Comparison of ENCODE assay signal across 15 cellular contexts in the genomic region with DNA sequence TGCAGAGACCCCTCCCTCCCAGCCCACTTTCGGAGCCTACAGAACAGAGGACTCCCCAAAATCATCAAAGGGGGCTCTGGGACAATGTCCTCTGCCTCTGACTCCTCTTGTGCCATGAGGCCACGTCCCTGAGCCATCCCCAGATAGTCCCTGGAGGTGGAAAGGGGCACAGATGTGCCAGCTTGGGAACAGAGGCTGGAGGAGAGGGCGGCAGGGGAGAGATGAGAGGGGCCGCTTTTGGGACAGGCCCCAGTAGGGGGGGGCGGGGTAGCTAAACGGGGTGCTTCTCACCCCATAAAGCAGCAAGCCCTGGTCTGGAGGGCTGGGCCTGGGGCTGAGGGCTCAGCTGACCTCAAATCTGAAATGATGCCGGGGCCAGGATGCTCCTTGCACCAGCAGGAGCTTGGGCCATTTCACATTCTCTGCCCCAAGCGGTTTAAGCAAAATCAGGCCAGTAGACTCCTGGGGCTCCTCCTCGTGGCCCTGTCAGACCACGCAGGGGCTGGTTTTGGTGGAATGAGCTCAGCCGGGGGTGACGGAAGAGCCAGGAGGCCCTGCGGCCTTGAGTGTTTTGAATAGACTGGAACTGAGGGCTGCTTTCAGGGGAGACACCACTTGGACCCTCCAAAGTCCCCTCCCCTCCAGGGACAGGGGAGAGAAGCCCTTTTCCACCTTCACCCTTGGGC. TPM values are rescaled to one million over a fixed set of nuclear protein-coding genes. Genes with fewer than 3 reads are reported as not detected.
DNase-seq lines count a peak whose midpoint lies in the region; ATAC-seq, FAIRE-seq and TF ChIP-seq lines count a peak whose summit lies in the region.
"Had no signal": no experiment of that assay in that cellular context is flagged by ENCODE, and none has a peak within 500 bp of the region (broad histone marks: within the 10 kb centered on the region; RNA-seq: fewer than 3 reads in every experiment).

No MANE protein-coding gene starts in this region.

- no peak for ATAC-seq in natural killer cell treated with Interleukin-12 subunit alpha and Interleukin-12 subunit beta and Interleukin-15 and Interleukin-18, amount 100 ng/mL, for 72 hours
- no peak for ATAC-seq in stimulated activated memory B cell treated with anti-CD40 and anti-IgM and Interleukin-4, amounts not matched to agents 10 μg/mL and 1 μg/mL and 100 μg/mL, for 72 hours
- ATAC-seq: sciatic nerve had no signal

- H3K4me2 ChIP-seq in Karpas-422 (ENCODE audit: low read depth, low read length, poor library complexity, severe bottlenecking), result no peak overlapping the region

- H3K27me3 Mint-ChIP-seq in natural killer cell treated with Interleukin-12 subunit alpha and Interleukin-12 subunit beta and Interleukin-15 and Interleukin-18, amount 100 ng/mL, for 72 hours, result peaks cover 21 to 25% of the 10 kb centered on the region in 2 donors
- peaks cover 97% of the 10 kb centered on the region for H3K27me3 Mint-ChIP-seq in stimulated activated memory B cell treated with anti-CD40 and anti-IgM and Interleukin-4, amounts not matched to agents 10 μg/mL and 1 μg/mL and 100 μg/mL, for 72 hours

- no peaks in the 10 kb centered on the region for H3K9me2 ChIP-seq in Karpas-422 (replicated peaks; ENCODE audit: insufficient read depth, low read length)

- peaks cover 4% of the 10 kb centered on the region for H3K9me3 ChIP-seq in Karpas-422 (ENCODE audit: low read length)

- no peak overlapping the region for H3K4me3 Mint-ChIP-seq in natural killer cell treated with Interleukin-12 subunit alpha and Interleukin-12 subunit beta and Interleukin-15 and Interleukin-18, amount 100 ng/mL, for 72 hours
- no peak overlapping the region for H3K4me3 Mint-ChIP-seq in stimulated activated memory B cell treated with anti-CD40 and anti-IgM and Interleukin-4, amounts not matched to agents 10 μg/mL and 1 μg/mL and 100 μg/mL, for 72 hours
- H3K4me3 Mint-ChIP-seq: activated naive CD4-positive, alpha-beta T cell treated with anti-CD3 and anti-CD28 coated beads, Interleukin-2, amount 50 U/mL, for 24 hours had no signal

- H3K27ac Mint-ChIP-seq in natural killer cell treated with Interleukin-12 subunit alpha and Interleukin-12 subunit beta and Interleukin-15 and Interleukin-18, amount 100 ng/mL, for 72 hours, result no peak overlapping the region
- H3K27ac Mint-ChIP-seq in stimulated activated memory B cell treated with anti-CD40 and anti-IgM and Interleukin-4, amounts not matched to agents 10 μg/mL and 1 μg/mL and 100 μg/mL, for 72 hours, result no peak overlapping the region
- H3K27ac Mint-ChIP-seq: activated naive CD4-positive, alpha-beta T cell treated with anti-CD3 and anti-CD28 coated beads, Interleukin-2, amount 50 U/mL, for 24 hours had no signal

- H3K36me3 Mint-ChIP-seq in natural killer cell treated with Interleukin-12 subunit alpha and Interleukin-12 subunit beta and Interleukin-15 and Interleukin-18, amount 100 ng/mL, for 72 hours, result peaks cover 12% of the 10 kb centered on the region
- no peaks in the 10 kb centered on the region for H3K36me3 Mint-ChIP-seq in stimulated activated memory B cell treated with anti-CD40 and anti-IgM and Interleukin-4, amounts not matched to agents 10 μg/mL and 1 μg/mL and 100 μg/mL, for 72 hours

- H3K9ac ChIP-seq in Karpas-422 (ENCODE audit: low read length), result no peak overlapping the region

- H3K4me3 ChIP-seq in Karpas-422 (ENCODE audit: low read length) (no peak overlapping the region), astrocyte of the cerebellum (ENCODE audit: low read depth, low read length) (no peak overlapping the region), kidney epithelial cell (ENCODE audit: low read depth, low read length) (no peak overlapping the region)
- H3K4me3 ChIP-seq: upper lobe of left lung had no signal

- TF ChIP-seq CTCF in astrocyte of the cerebellum (IDR thresholded peaks at IDR 0.05; ENCODE audit: low read depth, low read length, missing control alignments) (peak; percentile 25), kidney epithelial cell (IDR thresholded peaks at IDR 0.05; ENCODE audit: insufficient read depth, low read length, poor library complexity, severe bottlenecking) (peak; percentile 23), D721Med (IDR thresholded peaks at IDR 0.05; ENCODE audit: insufficient read depth, missing control alignments) (no peak)

- no peak overlapping the region for H3K27ac ChIP-seq in Karpas-422 (ENCODE audit: low read length)
- H3K27ac ChIP-seq: upper lobe of left lung had no signal

- no peak overlapping the region for H2AFZ ChIP-seq in Karpas-422 (ENCODE audit: low read length)

- FAIRE-seq in D721Med (lab: Jason Lieb, UNC), result no peak

- no peaks in the 10 kb centered on the region for H3K79me2 ChIP-seq in Karpas-422 (ENCODE audit: low read length)

- H3K4me1 Mint-ChIP-seq in natural killer cell treated with Interleukin-12 subunit alpha and Interleukin-12 subunit beta and Interleukin-15 and Interleukin-18, amount 100 ng/mL, for 72 hours (ENCODE audit: low read depth in 2 of 2), result peaks cover 4 to 10% of the 10 kb centered on the region in 2 donors
- H3K4me1 Mint-ChIP-seq in stimulated activated memory B cell treated with anti-CD40 and anti-IgM and Interleukin-4, amounts not matched to agents 10 μg/mL and 1 μg/mL and 100 μg/mL, for 72 hours, result peaks cover 16% of the 10 kb centered on the region

- H3K9me3 Mint-ChIP-seq in natural killer cell treated with Interleukin-12 subunit alpha and Interleukin-12 subunit beta and Interleukin-15 and Interleukin-18, amount 100 ng/mL, for 72 hours, result no peaks in the 10 kb centered on the region
- H3K9me3 Mint-ChIP-seq in stimulated activated memory B cell treated with anti-CD40 and anti-IgM and Interleukin-4, amounts not matched to agents 10 μg/mL and 1 μg/mL and 100 μg/mL, for 72 hours, result no peaks in the 10 kb centered on the region
- H3K9me3 Mint-ChIP-seq: activated naive CD4-positive, alpha-beta T cell treated with anti-CD3 and anti-CD28 coated beads, Interleukin-2, amount 50 U/mL, for 24 hours had no signal

- peaks cover 9% of the 10 kb centered on the region for H3K4me1 ChIP-seq in Karpas-422 (ENCODE audit: low read length)

- H3K27me3 ChIP-seq in Karpas-422 (ENCODE audit: low read length), result no peaks in the 10 kb centered on the region
- H3K27me3 ChIP-seq in kidney epithelial cell (ENCODE audit: control insufficient read depth, insufficient read depth, low read length), result peaks cover 64% of the 10 kb centered on the region

- in situ Hi-C loops in astrocyte of the cerebellum (cut with HindIII; ENCODE audit: low sequenced_read_pairs), result no loop called here

- H4K20me1 ChIP-seq in Karpas-422 (ENCODE audit: insufficient read depth, low read depth, low read length), result no peaks in the 10 kb centered on the region

- no peaks in the 10 kb centered on the region for H3K36me3 ChIP-seq in Karpas-422 (ENCODE audit: insufficient read depth, low read length)
- H3K36me3 ChIP-seq in kidney epithelial cell (ENCODE audit: control insufficient read depth, insufficient read depth, low read length), result no peaks in the 10 kb centered on the region
- H3K36me3 ChIP-seq: upper lobe of left lung had no signal

- DNase-seq in CD1c-positive myeloid dendritic cell (ENCODE audit: extremely low spot score), result peak; percentile 21
- peak; percentile 78 for DNase-seq in Karpas-422
- DNase-seq in astrocyte of the cerebellum (ENCODE audit: low read depth), result no peak
- no peak for DNase-seq in kidney epithelial cell (ENCODE audit: low read depth)
- DNase-seq in natural killer cell treated with Interleukin-12 subunit alpha and Interleukin-12 subunit beta and Interleukin-15 and Interleukin-18, amount 100 ng/mL, for 72 hours (ENCODE audit: low spot score), result no peak
- no peak for DNase-seq in NCI-H526 treated with DMSO at 0.1 percent for 48 hours (lab: John Stamatoyannopoulos, UW)
- no peak for DNase-seq in D721Med (ENCODE audit: insufficient read length, low spot score)
- DNase-seq: activated CD8-positive, alpha-beta memory T cell treated with anti-CD3 and anti-CD28 coated beads for 24 hours; COR-L47; midbrain; NCI-H1436; upper lobe of left lung had no signal

RNA-seq across cellular contexts. Expression of a gene that starts 27.1 kb away (rescaled TPM):
- not detected in 2 replicates for total RNA-seq in Karpas-422 (2014; rRNA removed; shearing (Covaris generic); ENCODE audit: low replicate concordance)
- not detected in 2 replicates for total RNA-seq in kidney epithelial cell
- not detected for total RNA-seq in natural killer cell treated with Interleukin-12 subunit alpha and Interleukin-12 subunit beta and Interleukin-15 and Interleukin-18, amount 100 ng/mL, for 72 hours
- total RNA-seq: sciatic nerve, upper lobe of left lung had no signal

RNA-seq across cellular contexts. Expression of a gene that starts 31.7 kb away (rescaled TPM):
- total RNA-seq in Karpas-422 (2014; rRNA removed; shearing (Covaris generic); ENCODE audit: low replicate concordance), result 1.0 and 6.0 TPM in 2 replicates
- total RNA-seq in kidney epithelial cell, result 0.96 TPM in 2 replicates
- total RNA-seq in natural killer cell treated with Interleukin-12 subunit alpha and Interleukin-12 subunit beta and Interleukin-15 and Interleukin-18, amount 100 ng/mL, for 72 hours, result 1 to 10 TPM; 2.3 to 2.8 TPM

Comparison
In these comparisons a context has a peak if more than half of its experiments do, and no peak if none do; other contexts are left out.
1. DNase-seq: peak in CD1c-positive myeloid dendritic cell (single experiment) and Karpas-422 (single experiment); none in astrocyte of the cerebellum (single experiment), kidney epithelial cell (single experiment), natural killer cell treated with Interleukin-12 subunit alpha and Interleukin-12 subunit beta and Interleukin-15 and Interleukin-18, amount 100 ng/mL, for 72 hours (single experiment), NCI-H526 treated with DMSO at 0.1 percent for 48 hours (single experiment) and D721Med (single experiment).